ENCODE assay signal across 1 cellular context in the genomic region with DNA sequence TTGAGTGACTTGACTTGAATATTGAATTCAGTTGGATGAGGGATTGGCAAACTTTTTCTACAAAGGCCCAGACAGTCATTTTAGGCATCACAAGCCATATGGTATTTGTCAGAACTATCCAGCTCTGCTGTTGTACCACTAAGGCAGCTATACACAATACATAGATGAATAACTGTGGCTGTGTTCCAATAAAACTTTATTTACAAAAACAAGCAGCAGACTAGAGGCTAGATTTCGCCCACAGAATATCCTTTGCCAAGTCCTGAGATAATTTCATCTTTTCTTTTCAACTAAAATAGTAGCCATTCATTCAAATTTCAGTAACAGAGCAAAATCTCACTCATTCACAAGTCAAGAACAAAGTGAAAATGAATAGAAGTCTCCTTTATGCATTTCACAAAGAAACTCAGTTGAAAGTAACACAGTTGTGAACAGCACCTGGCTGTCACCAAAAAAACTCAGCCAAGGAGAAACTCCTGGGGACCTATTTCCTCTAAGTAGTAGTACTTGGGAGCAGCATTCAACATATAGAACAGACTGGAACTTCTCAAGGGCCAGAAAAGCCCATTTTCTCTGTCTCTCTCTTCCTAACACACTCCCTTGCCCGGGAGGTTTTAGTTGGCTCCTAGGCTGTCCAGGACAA.
TF ChIP-seq lines count a peak whose summit lies in the region.

No MANE protein-coding gene starts in this region.

TF ChIP-seq in H1, 55 proteins besides CTCF, POLR2A, EP300 and RAD21 (continued from another document):
- TF ChIP-seq, protein P1, sequence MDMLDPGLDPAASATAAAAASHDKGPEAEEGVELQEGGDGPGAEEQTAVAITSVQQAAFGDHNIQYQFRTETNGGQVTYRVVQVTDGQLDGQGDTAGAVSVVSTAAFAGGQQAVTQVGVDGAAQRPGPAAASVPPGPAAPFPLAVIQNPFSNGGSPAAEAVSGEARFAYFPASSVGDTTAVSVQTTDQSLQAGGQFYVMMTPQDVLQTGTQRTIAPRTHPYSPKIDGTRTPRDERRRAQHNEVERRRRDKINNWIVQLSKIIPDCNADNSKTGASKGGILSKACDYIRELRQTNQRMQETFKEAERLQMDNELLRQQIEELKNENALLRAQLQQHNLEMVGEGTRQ (IDR thresholded peaks at IDR 0.05; ENCODE audit: low read length): no peak
- TF ChIP-seq RFX5 (IDR thresholded peaks at IDR 0.05; ENCODE audit: borderline replicate concordance, low read depth, low read length) (no peak), CHD1 (IDR thresholded peaks at IDR 0.05; ENCODE audit: low read depth, low read length) (no peak), CEBPB (IDR thresholded peaks at IDR 0.05; ENCODE audit: low read depth, low read length) (no peak), CBX8 (IDR thresholded peaks at IDR 0.05; ENCODE audit: borderline replicate concordance, low read depth, low read length) (no peak), YY1 (IDR thresholded peaks at IDR 0.05; ENCODE audit: low read depth, low read length) (no peak), GTF2F1 (IDR thresholded peaks at IDR 0.05; ENCODE audit: borderline replicate concordance, low read depth, low read length) (no peak), NANOG (IDR thresholded peaks at IDR 0.05; ENCODE audit: insufficient read depth, low read depth, low read length, poor library complexity, severe bottlenecking) (no peak), ASH2L (IDR thresholded peaks at IDR 0.05; ENCODE audit: low read length) (no peak), GABPA (IDR thresholded peaks at IDR 0.05; ENCODE audit: borderline replicate concordance, insufficient read depth, low read length) (no peak), PHF8 (conservative IDR thresholded peaks at IDR 0.05; ENCODE audit: low read depth, low read length) (no peak), HDAC6 (IDR thresholded peaks at IDR 0.05; ENCODE audit: low read depth, low read length) (no peak), EGR1 (IDR thresholded peaks at IDR 0.05; ENCODE audit: borderline replicate concordance, low read depth, low read length) (no peak), CHD2 (IDR thresholded peaks at IDR 0.05; ENCODE audit: low read length) (no peak), SIRT6 (IDR thresholded peaks at IDR 0.05; ENCODE audit: low read length) (no peak)
- TF ChIP-seq, protein P2, sequence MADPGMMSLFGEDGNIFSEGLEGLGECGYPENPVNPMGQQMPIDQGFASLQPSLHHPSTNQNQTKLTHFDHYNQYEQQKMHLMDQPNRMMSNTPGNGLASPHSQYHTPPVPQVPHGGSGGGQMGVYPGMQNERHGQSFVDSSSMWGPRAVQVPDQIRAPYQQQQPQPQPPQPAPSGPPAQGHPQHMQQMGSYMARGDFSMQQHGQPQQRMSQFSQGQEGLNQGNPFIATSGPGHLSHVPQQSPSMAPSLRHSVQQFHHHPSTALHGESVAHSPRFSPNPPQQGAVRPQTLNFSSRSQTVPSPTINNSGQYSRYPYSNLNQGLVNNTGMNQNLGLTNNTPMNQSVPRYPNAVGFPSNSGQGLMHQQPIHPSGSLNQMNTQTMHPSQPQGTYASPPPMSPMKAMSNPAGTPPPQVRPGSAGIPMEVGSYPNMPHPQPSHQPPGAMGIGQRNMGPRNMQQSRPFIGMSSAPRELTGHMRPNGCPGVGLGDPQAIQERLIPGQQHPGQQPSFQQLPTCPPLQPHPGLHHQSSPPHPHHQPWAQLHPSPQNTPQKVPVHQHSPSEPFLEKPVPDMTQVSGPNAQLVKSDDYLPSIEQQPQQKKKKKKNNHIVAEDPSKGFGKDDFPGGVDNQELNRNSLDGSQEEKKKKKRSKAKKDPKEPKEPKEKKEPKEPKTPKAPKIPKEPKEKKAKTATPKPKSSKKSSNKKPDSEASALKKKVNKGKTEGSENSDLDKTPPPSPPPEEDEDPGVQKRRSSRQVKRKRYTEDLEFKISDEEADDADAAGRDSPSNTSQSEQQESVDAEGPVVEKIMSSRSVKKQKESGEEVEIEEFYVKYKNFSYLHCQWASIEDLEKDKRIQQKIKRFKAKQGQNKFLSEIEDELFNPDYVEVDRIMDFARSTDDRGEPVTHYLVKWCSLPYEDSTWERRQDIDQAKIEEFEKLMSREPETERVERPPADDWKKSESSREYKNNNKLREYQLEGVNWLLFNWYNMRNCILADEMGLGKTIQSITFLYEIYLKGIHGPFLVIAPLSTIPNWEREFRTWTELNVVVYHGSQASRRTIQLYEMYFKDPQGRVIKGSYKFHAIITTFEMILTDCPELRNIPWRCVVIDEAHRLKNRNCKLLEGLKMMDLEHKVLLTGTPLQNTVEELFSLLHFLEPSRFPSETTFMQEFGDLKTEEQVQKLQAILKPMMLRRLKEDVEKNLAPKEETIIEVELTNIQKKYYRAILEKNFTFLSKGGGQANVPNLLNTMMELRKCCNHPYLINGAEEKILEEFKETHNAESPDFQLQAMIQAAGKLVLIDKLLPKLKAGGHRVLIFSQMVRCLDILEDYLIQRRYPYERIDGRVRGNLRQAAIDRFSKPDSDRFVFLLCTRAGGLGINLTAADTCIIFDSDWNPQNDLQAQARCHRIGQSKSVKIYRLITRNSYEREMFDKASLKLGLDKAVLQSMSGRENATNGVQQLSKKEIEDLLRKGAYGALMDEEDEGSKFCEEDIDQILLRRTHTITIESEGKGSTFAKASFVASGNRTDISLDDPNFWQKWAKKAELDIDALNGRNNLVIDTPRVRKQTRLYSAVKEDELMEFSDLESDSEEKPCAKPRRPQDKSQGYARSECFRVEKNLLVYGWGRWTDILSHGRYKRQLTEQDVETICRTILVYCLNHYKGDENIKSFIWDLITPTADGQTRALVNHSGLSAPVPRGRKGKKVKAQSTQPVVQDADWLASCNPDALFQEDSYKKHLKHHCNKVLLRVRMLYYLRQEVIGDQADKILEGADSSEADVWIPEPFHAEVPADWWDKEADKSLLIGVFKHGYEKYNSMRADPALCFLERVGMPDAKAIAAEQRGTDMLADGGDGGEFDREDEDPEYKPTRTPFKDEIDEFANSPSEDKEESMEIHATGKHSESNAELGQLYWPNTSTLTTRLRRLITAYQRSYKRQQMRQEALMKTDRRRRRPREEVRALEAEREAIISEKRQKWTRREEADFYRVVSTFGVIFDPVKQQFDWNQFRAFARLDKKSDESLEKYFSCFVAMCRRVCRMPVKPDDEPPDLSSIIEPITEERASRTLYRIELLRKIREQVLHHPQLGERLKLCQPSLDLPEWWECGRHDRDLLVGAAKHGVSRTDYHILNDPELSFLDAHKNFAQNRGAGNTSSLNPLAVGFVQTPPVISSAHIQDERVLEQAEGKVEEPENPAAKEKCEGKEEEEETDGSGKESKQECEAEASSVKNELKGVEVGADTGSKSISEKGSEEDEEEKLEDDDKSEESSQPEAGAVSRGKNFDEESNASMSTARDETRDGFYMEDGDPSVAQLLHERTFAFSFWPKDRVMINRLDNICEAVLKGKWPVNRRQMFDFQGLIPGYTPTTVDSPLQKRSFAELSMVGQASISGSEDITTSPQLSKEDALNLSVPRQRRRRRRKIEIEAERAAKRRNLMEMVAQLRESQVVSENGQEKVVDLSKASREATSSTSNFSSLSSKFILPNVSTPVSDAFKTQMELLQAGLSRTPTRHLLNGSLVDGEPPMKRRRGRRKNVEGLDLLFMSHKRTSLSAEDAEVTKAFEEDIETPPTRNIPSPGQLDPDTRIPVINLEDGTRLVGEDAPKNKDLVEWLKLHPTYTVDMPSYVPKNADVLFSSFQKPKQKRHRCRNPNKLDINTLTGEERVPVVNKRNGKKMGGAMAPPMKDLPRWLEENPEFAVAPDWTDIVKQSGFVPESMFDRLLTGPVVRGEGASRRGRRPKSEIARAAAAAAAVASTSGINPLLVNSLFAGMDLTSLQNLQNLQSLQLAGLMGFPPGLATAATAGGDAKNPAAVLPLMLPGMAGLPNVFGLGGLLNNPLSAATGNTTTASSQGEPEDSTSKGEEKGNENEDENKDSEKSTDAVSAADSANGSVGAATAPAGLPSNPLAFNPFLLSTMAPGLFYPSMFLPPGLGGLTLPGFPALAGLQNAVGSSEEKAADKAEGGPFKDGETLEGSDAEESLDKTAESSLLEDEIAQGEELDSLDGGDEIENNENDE (IDR thresholded peaks at IDR 0.05; ENCODE audit: insufficient replicate concordance, low read length): no peak
